Comparison of ENCODE assay signal across 22 cellular contexts in the genomic region with DNA sequence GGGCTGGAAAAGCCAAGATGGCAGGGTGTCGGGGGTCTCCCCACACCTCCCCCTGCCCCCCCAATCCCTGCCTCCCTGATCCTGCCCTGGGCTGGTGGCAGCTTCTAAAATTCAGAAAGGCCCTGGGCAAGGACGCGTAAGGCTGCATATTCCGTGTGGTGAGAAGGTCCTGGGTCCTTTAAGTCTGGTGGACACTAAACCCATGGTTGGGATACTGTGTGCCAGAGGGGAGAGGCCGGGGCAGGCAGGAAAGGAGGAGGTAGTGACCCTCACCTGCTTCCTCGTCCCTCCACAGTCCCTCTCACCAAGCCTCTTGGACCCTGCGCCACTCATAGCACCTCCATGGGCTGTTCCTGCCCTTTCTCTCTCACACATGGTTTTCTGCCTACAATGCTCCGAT.
"Had no signal": no experiment of that assay in that cellular context is flagged by ENCODE, and none has a peak within 500 bp of the region (broad histone marks: within the 10 kb centered on the region; RNA-seq: fewer than 3 reads in every experiment).

No MANE protein-coding gene starts in this region.

- H3K4me1 Mint-ChIP-seq: activated naive CD8-positive, alpha-beta T cell treated with anti-CD3 and anti-CD28 coated beads, Interleukin-2, amount 50 U/mL, for 24 hours had no signal

- H3K27ac Mint-ChIP-seq: activated naive CD8-positive, alpha-beta T cell treated with anti-CD3 and anti-CD28 coated beads, Interleukin-2, amount 50 U/mL, for 24 hours; activated T-helper 1 cell treated with anti-CD3 and anti-CD28 coated beads, Interleukin-12 subunit alpha, Interleukin-12 subunit beta, Interleukin-2, Interleukin-4 antibody, amounts not matched to agents 30 ng/mL and 10 ng/mL and 1 ng/mL, durations not matched to agents 14 hours and 24 hours and 36 hours had no signal

- H3K4me3 ChIP-seq: stomach, transverse colon, uterus had no signal

- H3K9me3 ChIP-seq: stomach, transverse colon, uterus had no signal

- H3K36me3 ChIP-seq: uterus had no signal

- H3K4me3 Mint-ChIP-seq: activated CD8-positive, alpha-beta T cell treated with anti-CD3 and anti-CD28 coated beads, Interleukin-2, amount 10 ng/mL, durations not matched to agents 7 days and 5 days; activated naive CD8-positive, alpha-beta T cell treated with anti-CD3 and anti-CD28 coated beads, Interleukin-2, amount 50 U/mL, for 24 hours; activated T-helper 1 cell treated with anti-CD3 and anti-CD28 coated beads, Interleukin-12 subunit alpha, Interleukin-12 subunit beta, Interleukin-2, Interleukin-4 antibody, amounts not matched to agents 30 ng/mL and 10 ng/mL and 1 ng/mL, durations not matched to agents 14 hours and 24 hours and 36 hours; naive thymus-derived CD4-positive, alpha-beta T cell; neural crest cell had no signal

- H3K9me3 Mint-ChIP-seq: activated naive CD8-positive, alpha-beta T cell treated with anti-CD3 and anti-CD28 coated beads, Interleukin-2, amount 50 U/mL, for 24 hours; activated T-helper 1 cell treated with anti-CD3 and anti-CD28 coated beads, Interleukin-12 subunit alpha, Interleukin-12 subunit beta, Interleukin-2, Interleukin-4 antibody, amounts not matched to agents 30 ng/mL and 10 ng/mL and 1 ng/mL, durations not matched to agents 14 hours and 24 hours and 36 hours; neural crest cell had no signal

- H3K4me1 ChIP-seq: transverse colon, uterus had no signal

- ATAC-seq: activated naive CD8-positive, alpha-beta T cell treated with anti-CD3 and anti-CD28 coated beads, Interleukin-2, amount 50 U/mL, for 24 hours; esophagus mucosa; naive thymus-derived CD4-positive, alpha-beta T cell had no signal

- H3K27me3 ChIP-seq: stomach, transverse colon, uterus had no signal

- H3K27me3 Mint-ChIP-seq: activated naive CD8-positive, alpha-beta T cell treated with anti-CD3 and anti-CD28 coated beads, Interleukin-2, amount 50 U/mL, for 24 hours; naive thymus-derived CD4-positive, alpha-beta T cell had no signal

- H3K27ac ChIP-seq: transverse colon had no signal

- DNase-seq: activated CD4-positive, alpha-beta T cell treated with anti-CD3 and anti-CD28 coated beads for 1 hour; activated CD4-positive, alpha-beta T cell treated with anti-CD3 and anti-CD28 coated beads, Interleukin-2, amount 50 U/mL, for 1 hour; activated CD8-positive, alpha-beta T cell treated with anti-CD3 and anti-CD28 coated beads, Interleukin-2, amount 10 ng/mL, durations not matched to agents 7 days and 5 days; activated gamma-delta T cell; activated naive CD4-positive, alpha-beta T cell treated with anti-CD3 and anti-CD28 coated beads, Interleukin-2, amount 50 U/mL, for 16 hours; activated naive CD8-positive, alpha-beta T cell treated with anti-CD3 and anti-CD28 coated beads, Interleukin-2, amount 50 U/mL, for 24 hours; dermis blood vessel endothelial cell; effector memory CD4-positive, alpha-beta T cell; glutamatergic neuron; hypothalamus; naive thymus-derived CD4-positive, alpha-beta T cell; retina; stimulated activated CD4-positive, alpha-beta T cell treated with anti-CD3 and anti-CD28 coated beads, Interleukin-12 subunit alpha, Interleukin-12 subunit beta, amount 100 ng/mL, for 4 hours; stimulated activated CD4-positive, alpha-beta T cell treated with anti-CD3 and anti-CD28 coated beads, Interleukin-4, amount 100 ng/mL, for 4 hours; stomach; T-helper 1 cell; T-helper 9 cell; transverse colon; uterus had no signal
